Comparison of ENCODE assay signal across 11 cellular contexts in the genomic region with DNA sequence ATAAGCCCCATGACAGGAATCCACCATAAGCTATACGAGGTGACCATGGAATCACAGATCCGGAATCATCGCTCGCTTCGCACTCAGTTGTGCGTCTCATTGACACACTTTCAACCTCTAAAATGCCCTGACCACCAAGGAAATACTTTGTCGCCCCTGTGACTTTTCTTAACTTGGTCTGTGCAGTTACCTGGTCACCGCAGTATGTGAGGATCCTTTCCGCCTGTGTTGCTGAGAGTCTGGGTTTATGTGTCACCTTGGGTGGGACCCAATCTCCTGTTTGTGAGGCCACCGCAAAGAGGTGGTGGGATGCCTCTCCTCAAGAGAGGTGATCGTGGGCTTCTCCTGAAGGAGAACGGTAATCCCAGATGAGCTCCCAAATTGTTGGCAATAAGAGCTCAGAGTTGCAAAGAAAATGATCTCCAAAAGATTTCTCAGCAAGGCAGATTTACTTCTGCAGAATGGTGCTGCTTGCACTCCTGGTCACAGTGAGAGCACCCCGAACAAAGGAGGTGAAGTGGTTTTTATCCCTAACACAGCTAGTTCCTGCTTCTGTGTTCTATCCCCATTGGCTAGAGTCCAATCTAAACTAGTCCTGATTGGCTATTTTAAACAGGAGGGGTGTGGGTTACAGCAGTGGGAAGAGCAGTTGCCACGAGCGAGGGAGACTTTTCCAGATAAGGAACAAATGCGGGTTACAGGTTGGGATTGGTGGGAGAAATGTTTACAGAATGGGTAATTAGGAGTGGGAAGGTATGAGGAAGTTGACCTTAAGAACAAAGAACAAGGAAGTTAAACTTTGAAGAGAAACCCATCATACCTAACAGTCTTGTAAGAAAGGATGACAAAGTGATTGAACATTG. TPM values are rescaled to one million over a fixed set of nuclear protein-coding genes. Genes with fewer than 3 reads are reported as not detected.
DNase-seq lines count a peak whose midpoint lies in the region; ATAC-seq and TF ChIP-seq lines count a peak whose summit lies in the region.
"Had no signal": no experiment of that assay in that cellular context is flagged by ENCODE, and none has a peak within 500 bp of the region (broad histone marks: within the 10 kb centered on the region; RNA-seq: fewer than 3 reads in every experiment).

No MANE protein-coding gene starts in this region.

- intact Hi-C loops in activated B cell treated with CpG ODN at 0.5 μM for 24 hours (cut with micrococcal nuclease): no loop called here
- intact Hi-C loops in posterior cingulate gyrus (cut with DNase I): no loop called here
- intact Hi-C loops in aorta (cut with DNase I): no loop called here

- H3K27me3 Mint-ChIP-seq in CD8-positive, alpha-beta memory T cell: peaks cover 0 to 9% of the 10 kb centered on the region in 2 donors
- H3K27me3 Mint-ChIP-seq in activated B cell treated with CpG ODN at 0.5 μM for 24 hours: no peaks in the 10 kb centered on the region

- H4K5ac ChIP-seq in mesendoderm (ENCODE audit: low read length): no peak overlapping the region

- peaks cover 46 to 83% (median 69%) of the 10 kb centered on the region in 3 donors for H3K4me1 Mint-ChIP-seq in CD8-positive, alpha-beta memory T cell
- peaks cover 72% of the 10 kb centered on the region for H3K4me1 Mint-ChIP-seq in activated B cell treated with CpG ODN at 0.5 μM for 24 hours

- H4K8ac ChIP-seq in mesendoderm (ENCODE audit: low read depth, low read length): no peak overlapping the region

- peaks cover 46 to 73% (median 70%) of the 10 kb centered on the region in 5 donors for H3K9me3 Mint-ChIP-seq in CD8-positive, alpha-beta memory T cell
- H3K9me3 Mint-ChIP-seq in activated B cell treated with CpG ODN at 0.5 μM for 24 hours: peaks cover 44% of the 10 kb centered on the region

- H3K56ac ChIP-seq in mesendoderm (ENCODE audit: low read length): no peak overlapping the region

- H3K79me1 ChIP-seq in mesendoderm (ENCODE audit: low read length): peaks cover 10% of the 10 kb centered on the region

- peaks cover 54% of the 10 kb centered on the region for H3K9me3 ChIP-seq in CD8-positive, alpha-beta memory T cell (ENCODE audit: low read length)
- peaks cover 14% of the 10 kb centered on the region for H3K9me3 ChIP-seq in aorta (ENCODE audit: control insufficient read depth, low read length)

- no peak overlapping the region for H3K4ac ChIP-seq in mesendoderm (ENCODE audit: low read depth, low read length)

- no peak overlapping the region for H3K27ac ChIP-seq in CD8-positive, alpha-beta memory T cell (ENCODE audit: low read depth, low read length)
- H3K27ac ChIP-seq in mesendoderm (ENCODE audit: low read depth, low read length) (no peak overlapping the region), aorta (ENCODE audit: low read depth in 1 of 2, low read length in 2 of 2) (no peak overlapping the region)
- H3K27ac ChIP-seq: ascending aorta, parathyroid adenoma had no signal

- peak overlapping the region in 5 of 8 donors; percentile 12 to 86 (median 60) for H3K27ac Mint-ChIP-seq in CD8-positive, alpha-beta memory T cell
- peak overlapping the region; percentile 36 for H3K27ac Mint-ChIP-seq in activated B cell treated with CpG ODN at 0.5 μM for 24 hours

- H3K4me3 Mint-ChIP-seq in CD8-positive, alpha-beta memory T cell: peak overlapping the region in 2 of 7 donors; percentile 18 to 26
- H3K4me3 Mint-ChIP-seq in activated B cell treated with CpG ODN at 0.5 μM for 24 hours: peak overlapping the region; percentile 6

- POLR2A ChIA-PET in CD8-positive, alpha-beta memory T cell (lab: Charles Lee): interaction anchor here (0.5 to 1.3 kb wide), 3 partner anchors 8 to 15 kb away, joined by 3 to 4 read pairs (median 3); no protein-coding TSS in a partner anchor
- POLR2A ChIA-PET in activated B cell treated with CpG ODN at 0.5 μM for 24 hours (lab: Charles Lee): interaction anchor here (0.6 to 3.7 kb wide), 4 partner anchors 9 to 1644 kb away, joined by 3 to 35 read pairs (median 4); a partner anchor contains a TSS

- peaks cover 84 to 95% (median 92%) of the 10 kb centered on the region in 3 donors for H3K36me3 Mint-ChIP-seq in CD8-positive, alpha-beta memory T cell
- H3K36me3 Mint-ChIP-seq in activated B cell treated with CpG ODN at 0.5 μM for 24 hours (ENCODE audit: low read depth): peaks cover 98% of the 10 kb centered on the region

- CTCF ChIA-PET in CD8-positive, alpha-beta memory T cell (lab: Charles Lee): interaction anchor here (1.2 to 1.4 kb wide), 3 partner anchors 32 to 629 kb away, joined by 3 to 4 read pairs (median 4); a partner anchor contains a TSS
- CTCF ChIA-PET in activated B cell treated with CpG ODN at 0.5 μM for 24 hours (lab: Charles Lee): no interaction called here

- H2BK120ac ChIP-seq in mesendoderm (ENCODE audit: low read depth, low read length): no peak overlapping the region

- 100% methylated on average over 1 of the region's 16 CpGs for WGBS in mesendoderm (ENCODE audit: extremely low coverage, insufficient coverage, low lambda C conversion rate)
- WGBS in aorta, 2 donors: 95 to 97% methylated on average over 16 of the region's 16 CpGs

- ATAC-seq in activated B cell treated with CpG ODN at 0.5 μM for 24 hours (ENCODE audit: low read depth): no peak
- no peak for ATAC-seq in GM21360 (IDR thresholded peaks at IDR 0.05; ENCODE audit: unreplicated experiment)
- ATAC-seq in aorta (ENCODE audit: low FRiP score): no peak

- no peak overlapping the region for H2BK5ac ChIP-seq in mesendoderm (ENCODE audit: low read length)

- H2AK5ac ChIP-seq in mesendoderm (ENCODE audit: low read length): no peak overlapping the region

- no peak for DNase-seq in CD8-positive, alpha-beta memory T cell
- DNase-seq in HT-29 (ENCODE audit: low spot score): peak; percentile 97
- no peak for DNase-seq in activated B cell treated with CpG ODN at 0.5 μM for 24 hours
- peak; percentile 84 for DNase-seq in mesendoderm
- no peak for DNase-seq in posterior cingulate gyrus
- DNase-seq in aorta: no peak
- no peak for DNase-seq in GM19240 (ENCODE audit: insufficient read length, low spot score)
- DNase-seq: NCI-H1105 treated with DMSO at 0.1 percent for 48 hours had no signal

- H3K27me3 ChIP-seq in CD8-positive, alpha-beta memory T cell (ENCODE audit: insufficient read depth, low read length, poor library complexity, severe bottlenecking): no peaks in the 10 kb centered on the region
- H3K27me3 ChIP-seq in mesendoderm (ENCODE audit: insufficient read depth, low read length, poor library complexity) (no peaks in the 10 kb centered on the region), aorta (ENCODE audit: control insufficient read depth in 1 of 2, insufficient read depth in 2 of 2, low read length in 1 of 2) (no peaks in the 10 kb centered on the region)
- H3K27me3 ChIP-seq: ascending aorta had no signal

- H3K4me3 ChIP-seq in CD8-positive, alpha-beta memory T cell (ENCODE audit: low read length): no peak overlapping the region
- peak overlapping the region; percentile 7 for H3K4me3 ChIP-seq in mesendoderm (ENCODE audit: low read length)
- no peak overlapping the region for H3K4me3 ChIP-seq in aorta (ENCODE audit: low read length in 2 of 2)

- H3K23ac ChIP-seq in mesendoderm (ENCODE audit: low read length): no peak overlapping the region

- peak overlapping the region; percentile 16 for H3K9ac ChIP-seq in mesendoderm (ENCODE audit: low read length)
- H3K9ac ChIP-seq: parathyroid adenoma had no signal

- peaks cover 25% of the 10 kb centered on the region for H3K4me1 ChIP-seq in CD8-positive, alpha-beta memory T cell (ENCODE audit: insufficient read depth, low read length)
- H3K4me1 ChIP-seq in mesendoderm (ENCODE audit: control insufficient read depth, low read depth, low read length): peaks cover 5% of the 10 kb centered on the region
- H3K4me1 ChIP-seq in aorta (ENCODE audit: control insufficient read depth in 1 of 2, insufficient read depth in 2 of 2, low read length in 2 of 2): peaks cover 0 to 2% of the 10 kb centered on the region in 2 donors
- H3K4me1 ChIP-seq: ascending aorta, parathyroid adenoma had no signal

- no peak overlapping the region for H3K18ac ChIP-seq in mesendoderm (ENCODE audit: low read length)

- H3K79me2 ChIP-seq in mesendoderm (ENCODE audit: control insufficient read depth, insufficient read depth, low read length): peaks cover 66% of the 10 kb centered on the region

- H2BK15ac ChIP-seq in mesendoderm (replicated peaks; ENCODE audit: low read depth): no peak overlapping the region

- peak overlapping the region; percentile 32 for H3K4me2 ChIP-seq in mesendoderm (ENCODE audit: low read length)

- no peak for TF ChIP-seq CTCF in activated B cell treated with CpG ODN at 0.5 μM for 24 hours (IDR thresholded peaks at IDR 0.05)

- peaks cover 82% of the 10 kb centered on the region for H3K36me3 ChIP-seq in CD8-positive, alpha-beta memory T cell (ENCODE audit: insufficient read depth, low read length)
- peaks cover 57% of the 10 kb centered on the region for H3K36me3 ChIP-seq in mesendoderm (ENCODE audit: control insufficient read depth, insufficient read depth, low read length)
- peaks cover 28 to 30% of the 10 kb centered on the region in 2 donors for H3K36me3 ChIP-seq in aorta (ENCODE audit: control insufficient read depth in 1 of 2, insufficient read depth in 2 of 2, low read length in 1 of 2)

RNA-seq across cellular contexts. Expression of a gene that starts 9.1 kb away (rescaled TPM):
- 10 to 100 TPM; 55.7 to 58.9 TPM for total RNA-seq in CD8-positive, alpha-beta memory T cell
- polyA plus RNA-seq in CD8-positive, alpha-beta memory T cell: 75.9 TPM
- total RNA-seq in HT-29 (2014; rRNA removed; shearing (Covaris generic)): 26.3 and 30.5 TPM in 2 replicates
- total RNA-seq in activated B cell treated with CpG ODN at 0.5 μM for 24 hours: 49.6 and 51.9 TPM in 2 replicates
- polyA plus RNA-seq in mesendoderm (2013, experiment 1 of 2): 6.2 TPM
- 6.1 TPM for polyA plus RNA-seq in mesendoderm (2013, experiment 2 of 2)
- total RNA-seq in aorta: 10 to 100 TPM; 48.7 to 59.4 TPM
- polyA plus RNA-seq in aorta: 10 to 100 TPM; 10.4 to 22.3 TPM

Comparison
In these comparisons a context has a peak if more than half of its experiments do, and no peak if none do; other contexts are left out.
1. DNase-seq: peak in HT-29 (single experiment) and mesendoderm (single experiment); none in CD8-positive, alpha-beta memory T cell (0 of 5), activated B cell treated with CpG ODN at 0.5 μM for 24 hours (single experiment), posterior cingulate gyrus (0 of 10), aorta (0 of 2) and GM19240 (single experiment).